Comparison of ENCODE assay signal across 23 cellular contexts in the genomic region with DNA sequence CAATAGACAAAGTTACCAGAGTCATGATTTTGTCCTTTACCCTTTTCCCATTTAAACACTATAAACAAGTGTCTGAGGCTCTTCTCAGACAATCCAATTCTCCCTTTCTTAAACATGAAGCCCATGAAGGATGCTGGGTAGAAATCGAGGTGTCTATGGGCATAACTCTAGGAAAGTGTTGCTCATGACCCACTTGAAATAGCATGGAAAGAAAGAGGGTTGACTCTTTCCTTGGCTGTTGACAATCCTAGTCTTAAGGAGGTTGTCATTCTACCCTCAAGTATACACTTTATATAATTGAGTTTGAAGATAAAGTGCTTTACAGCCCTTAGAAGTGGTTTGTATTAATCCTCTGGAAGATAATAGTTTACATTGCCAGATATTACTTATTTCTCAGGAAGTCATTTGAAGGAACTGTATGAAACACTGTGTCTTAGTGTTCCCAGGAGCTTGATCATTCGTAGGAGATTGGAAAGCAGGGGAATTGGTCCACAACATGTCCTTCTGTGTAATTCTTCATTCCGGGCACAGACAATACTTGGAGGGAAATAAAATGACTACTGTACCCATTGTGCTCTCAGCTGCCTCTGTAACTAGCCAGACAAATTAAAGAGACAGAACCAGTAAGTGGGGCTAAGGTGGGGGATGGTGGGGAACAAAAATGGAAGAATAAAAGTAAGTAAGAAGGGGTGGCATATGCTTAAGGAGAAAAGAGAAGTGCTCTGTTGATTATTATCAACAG.
A peak's percentile ranks its signal among the peaks of the same experiment; 100 is the strongest.
DNase-seq lines count a peak whose midpoint lies in the region; ATAC-seq and TF ChIP-seq lines count a peak whose summit lies in the region.
"Had no signal": no experiment of that assay in that cellular context is flagged by ENCODE, and none has a peak within 500 bp of the region (broad histone marks: within the 10 kb centered on the region; RNA-seq: fewer than 3 reads in every experiment).

No MANE protein-coding gene starts in this region.

- peak; percentile 29 for ATAC-seq in lung (ENCODE audit: insufficient read depth, low FRiP score)
- ATAC-seq in GM18867 (IDR thresholded peaks at IDR 0.05; ENCODE audit: unreplicated experiment): no peak
- ATAC-seq: Right ventricle myocardium inferior had no signal

- H3K4me3 ChIP-seq in lung (no peak overlapping the region), MM.1S (ENCODE audit: low read length) (no peak overlapping the region)
- H3K4me3 ChIP-seq: BLaER1, PC-9, SJSA1 had no signal

- H3K36me3 ChIP-seq in lung (ENCODE audit: control insufficient read depth in 2 of 2, insufficient read depth in 2 of 2, low read length in 2 of 2) (no peaks in the 10 kb centered on the region), MM.1S (replicated peaks; ENCODE audit: insufficient read depth, low read length) (no peaks in the 10 kb centered on the region)
- H3K36me3 ChIP-seq: BLaER1, SJSA1 had no signal

- no peaks in the 10 kb centered on the region for H3K36me3 Mint-ChIP-seq in HFFc6 (ENCODE audit: low read depth)

- H3K9me2 ChIP-seq in MM.1S (replicated peaks; ENCODE audit: insufficient read depth, low read length): no peaks in the 10 kb centered on the region

- 58 to 73% methylated on average over 3 of the region's 3 CpGs for WGBS in lung, 2 donors

- no peaks in the 10 kb centered on the region for H3K27me3 Mint-ChIP-seq in HFFc6 (ENCODE audit: insufficient read depth)
- H3K27me3 Mint-ChIP-seq: CD4-positive, alpha-beta T cell had no signal

- H3K27ac Mint-ChIP-seq in HFFc6: no peak overlapping the region
- H3K27ac Mint-ChIP-seq: CD4-positive, alpha-beta T cell had no signal

- H3K27me3 ChIP-seq in lung (ENCODE audit: control insufficient read depth, insufficient read depth): no peaks in the 10 kb centered on the region
- no peaks in the 10 kb centered on the region for H3K27me3 ChIP-seq in MM.1S (replicated peaks; ENCODE audit: insufficient read depth, low read length)
- H3K27me3 ChIP-seq: BLaER1, SJSA1 had no signal

- no peaks in the 10 kb centered on the region for H3K4me1 Mint-ChIP-seq in HFFc6 (ENCODE audit: low read depth)

- H3K4me1 ChIP-seq in lung (ENCODE audit: control insufficient read depth in 2 of 2, insufficient read depth in 2 of 2, low read length in 2 of 2): peaks cover 0 to 2% of the 10 kb centered on the region in 2 donors
- H3K4me1 ChIP-seq in MM.1S (ENCODE audit: low read length): no peaks in the 10 kb centered on the region
- H3K4me1 ChIP-seq: BLaER1, SJSA1 had no signal

- H3K9ac ChIP-seq in MM.1S (ENCODE audit: low read length): no peak overlapping the region
- H3K9ac ChIP-seq: BLaER1 had no signal

- H4K20me1 ChIP-seq in MM.1S (ENCODE audit: insufficient read depth, low read length): no peaks in the 10 kb centered on the region
- H4K20me1 ChIP-seq: BLaER1 had no signal

- peak; percentile 68 for DNase-seq in DMS79 (lab: John Stamatoyannopoulos, UW)
- DNase-seq in caudate nucleus (lab: John Stamatoyannopoulos, UW): peak in 7 of 61 donors; percentile 15 to 44 (median 25)
- no peak for DNase-seq in lung (ENCODE audit: low spot score)
- DNase-seq in substantia nigra (lab: John Stamatoyannopoulos, UW): peak in 1 of 49 donors; percentile 45
- no peak for DNase-seq in HFFc6
- DNase-seq in mucosa of gallbladder (ENCODE audit: low spot score): no peak
- DNase-seq in MM.1S: no peak
- DNase-seq: 8988T; CD4-positive, alpha-beta T cell; DMS53; EL; GDM1; KBM-7; NCI-H1105 treated with DMSO at 0.1 percent for 48 hours; NCI-H146; NCI-H1930; NCI-H2107; NCI-H526 treated with DMSO at 0.1 percent for 48 hours; PC-9 had no signal

- no peaks in the 10 kb centered on the region for H3K79me2 ChIP-seq in MM.1S (ENCODE audit: low read length)

- H3K9me3 ChIP-seq in lung (ENCODE audit: control insufficient read depth in 2 of 2, insufficient read depth in 1 of 2, low read length in 1 of 2): no peaks in the 10 kb centered on the region
- no peaks in the 10 kb centered on the region for H3K9me3 ChIP-seq in MM.1S (replicated peaks; ENCODE audit: insufficient read depth, low read length)
- H3K9me3 ChIP-seq: BLaER1, SJSA1 had no signal

- H3K27ac ChIP-seq in caudate nucleus (ENCODE audit: low read depth, low read length): peak overlapping the region; percentile 89
- no peak overlapping the region for H3K27ac ChIP-seq in lung (ENCODE audit: low read depth in 1 of 2, low read length in 1 of 2)
- peak overlapping the region; percentile 88 for H3K27ac ChIP-seq in substantia nigra (ENCODE audit: low read depth, low read length, poor library complexity, severe bottlenecking)
- H3K27ac ChIP-seq in MM.1S (ENCODE audit: low read length): no peak overlapping the region
- H3K27ac ChIP-seq: BLaER1, PC-9, SJSA1 had no signal

- no peak overlapping the region for H3K4me3 Mint-ChIP-seq in HFFc6
- H3K4me3 Mint-ChIP-seq: CD4-positive, alpha-beta T cell had no signal

- peaks cover 41% of the 10 kb centered on the region for H3K9me3 Mint-ChIP-seq in HFFc6
- H3K9me3 Mint-ChIP-seq: CD4-positive, alpha-beta T cell had no signal

- no peaks in the 10 kb centered on the region for H3F3A ChIP-seq in MM.1S (ENCODE audit: insufficient read depth, low read length)

- no peak overlapping the region for H3K4me2 ChIP-seq in MM.1S (ENCODE audit: low read depth, low read length)
- H3K4me2 ChIP-seq: BLaER1, PC-9 had no signal

- no peak overlapping the region for H2AFZ ChIP-seq in MM.1S (ENCODE audit: low read length)
- H2AFZ ChIP-seq: PC-9 had no signal

- TF ChIP-seq CTCF in lung (IDR thresholded peaks at IDR 0.05; ENCODE audit: control extremely low read depth, extremely low read depth) (no peak), HFFc6 (IDR thresholded peaks at IDR 0.05) (no peak), MM.1S (IDR thresholded peaks at IDR 0.05; ENCODE audit: low read length) (no peak)

Comparison
In these comparisons a context has a peak if more than half of its experiments do, and no peak if none do; other contexts are left out.
1. H3K27ac ChIP-seq: peak in caudate nucleus (single experiment) and substantia nigra (single experiment); none in lung (0 of 2) and MM.1S (single experiment).